Comparison of ENCODE assay signal across 8 cellular contexts in genomic region chr1:2194898-2195673, GRCh38. TPM values are rescaled to one million over a fixed set of nuclear protein-coding genes. Genes with fewer than 3 reads are reported as not detected.
A peak's percentile ranks its signal among the peaks of the same experiment; 100 is the strongest.
DNase-seq lines count a peak whose midpoint lies in the region; ATAC-seq and TF ChIP-seq lines count a peak whose summit lies in the region.

No MANE protein-coding gene starts in this region.

- peaks cover 0 to 19% (median 0%) of the 10 kb centered on the region in 6 donors for H3K36me3 ChIP-seq in spleen

- 0 to 3% (median 1%) methylated on average over 11 to 35 of the region's 35 CpGs for WGBS in spleen, 5 donors

- in situ Hi-C loops in T47D (cut with HindIII; ENCODE audit: low pct_unique_long_range_greater_than_20kb, low sequenced_read_pairs) = no loop called here

- no peaks in the 10 kb centered on the region for H3K9me3 ChIP-seq in spleen

- no peak for TF ChIP-seq POLR2A in spleen (IDR thresholded peaks at IDR 0.05)

- no peaks in the 10 kb centered on the region for H3K27me3 ChIP-seq in spleen (replicated peaks in 1 of 7)

- peak; percentile 79 for DNase-seq in NK-92 treated with Interleukin-12 subunit alpha and Interleukin-12 subunit beta, amount 100 ng/mL, for 24 hours (lab: John Stamatoyannopoulos, UW)
- DNase-seq in NK-92 (lab: John Stamatoyannopoulos, UW; ENCODE audit: unreplicated experiment) = no peak
- peak; percentile 10 for DNase-seq in NCI-H2029 treated with DMSO at 0.1 percent for 48 hours (lab: John Stamatoyannopoulos, UW)
- DNase-seq in T47D (ENCODE audit: low read depth in 1 of 2, low spot score in 1 of 2) = peak; percentile 86 to 87
- DNase-seq in iPS-NIHi7 (ENCODE audit: extremely low spot score) = peak; percentile 90
- DNase-seq in spleen = peak; percentile 98

- peak overlapping the region; percentile 54 to 92 (median 70) for H3K4me3 ChIP-seq in spleen

- intact Hi-C loops in spleen (cut with DNase I; ENCODE audit: low total_unique reads) = loop anchor here (2.0 to 5.0 kb wide), 3 partner anchors 117 to 352 kb away; no protein-coding TSS in a partner anchor

- H3K27ac ChIP-seq in VCaP (peak overlapping the region; percentile 97), spleen (peak overlapping the region; percentile 86 to 97 (median 94))

- peaks cover 25 to 82% (median 58%) of the 10 kb centered on the region in 6 donors for H3K4me1 ChIP-seq in spleen

- TF ChIP-seq CTCF in VCaP (conservative IDR thresholded peaks at IDR 0.05) = peak; percentile 98
- TF ChIP-seq CTCF in spleen (IDR thresholded peaks at IDR 0.05 in 8 of 11, conservative IDR thresholded peaks at IDR 0.05 in 3 of 11) = peak; percentile 91 to 98 (median 96)

- ATAC-seq in HG02981 (IDR thresholded peaks at IDR 0.05; ENCODE audit: unreplicated experiment) = peak; percentile 62

RNA-seq across cellular contexts. Expression of gene FAAP20, which starts 0.5 kb away (rescaled TPM):
- total RNA-seq in spleen = 10 to 100 TPM; 20.6 to 64.0 (median 46.6) TPM
- polyA plus RNA-seq in spleen = 100 to 1,000 TPM in 1 of 3 donors, 10 to 100 TPM in 2; 66.8 to 113 (median 94.1) TPM

RNA-seq across cellular contexts. Expression of gene SKI, which starts 33.0 kb away (rescaled TPM):
- total RNA-seq in spleen = 10 to 100 TPM; 47.4 to 100.0 (median 64.0) TPM
- polyA plus RNA-seq in spleen = 10 to 100 TPM in 1 of 3 donors, 1 to 10 TPM in 2; 4.4 to 16.8 (median 6.5) TPM
